ENCODE assay signal across 1 cellular context in genomic region chr17:37488607-37489196, GRCh38.
TF ChIP-seq lines count a peak whose summit lies in the region.

No MANE protein-coding gene starts in this region.

TF ChIP-seq in A549, 52 proteins besides CTCF, POLR2A, EP300 and RAD21 (continued from another document):
- peak; percentile 88 for TF ChIP-seq MAX (IDR thresholded peaks at IDR 0.05)
- TF ChIP-seq MAZ (IDR thresholded peaks at IDR 0.05; ENCODE audit: borderline replicate concordance, low read depth, low read length) = 0 out of 2 replicates have a peak, but pooled peaks have one; percentile 10
- no peak for TF ChIP-seq RNF2 (IDR thresholded peaks at IDR 0.05; ENCODE audit: borderline replicate concordance, low read depth)
TF ChIP-seq in A549: peak in this region for 11.
